ENCODE assay signal across 8 cellular contexts in genomic region chr10:93080350-93081046, GRCh38. TPM values are rescaled to one million over a fixed set of nuclear protein-coding genes. Genes with fewer than 3 reads are reported as not detected.
A peak's percentile ranks its signal among the peaks of the same experiment; 100 is the strongest.
DNase-seq lines count a peak whose midpoint lies in the region; ATAC-seq, FAIRE-seq and TF ChIP-seq lines count a peak whose summit lies in the region.

No MANE protein-coding gene starts in this region.

- no peak overlapping the region for H3K27ac ChIP-seq in CD8-positive, alpha-beta T cell (ENCODE audit: low read depth, low read length)
- H3K27ac ChIP-seq in GM23248 (no peak overlapping the region), PC-9 (no peak overlapping the region), pancreas (no peak overlapping the region)

- no peak for FAIRE-seq in pancreas (lab: Jason Lieb, UNC)

- no peaks in the 10 kb centered on the region for H3K9me3 ChIP-seq in CD8-positive, alpha-beta T cell (ENCODE audit: low read length)
- no peaks in the 10 kb centered on the region for H3K9me3 ChIP-seq in GM23248 (ENCODE audit: low read depth)
- no peaks in the 10 kb centered on the region for H3K9me3 ChIP-seq in PC-9 (ENCODE audit: insufficient read depth, low read depth)
- no peaks in the 10 kb centered on the region for H3K9me3 ChIP-seq in pancreas

- no peak overlapping the region for H3K27ac Mint-ChIP-seq in CD8-positive, alpha-beta T cell

- peak in 6 of 7 experiments; percentile 23 to 63 (median 46) for DNase-seq in CD8-positive, alpha-beta T cell
- peak; percentile 66 for DNase-seq in GM23248
- peak in 1 of 2 experiments; percentile 44 for DNase-seq in PC-9
- peak; percentile 17 for DNase-seq in activated T-helper 9 cell treated with anti-CD3 and anti-CD28 coated beads, Interleukin-2, amount 50 U/mL, for 16 hours (ENCODE audit: low read depth)
- peak; percentile 81 for DNase-seq in germinal center (ENCODE audit: low spot score)
- peak in 2 of 6 donors; percentile 42 to 69 for DNase-seq in pancreas
- DNase-seq in NCI-H446 treated with DMSO at 0.1 percent for 48 hours (lab: John Stamatoyannopoulos, UW): no peak

- H3F3A ChIP-seq in GM23248 (ENCODE audit: insufficient read depth) (no peaks in the 10 kb centered on the region), PC-9 (ENCODE audit: insufficient read depth, low read depth) (no peaks in the 10 kb centered on the region)

- H3K36me3 Mint-ChIP-seq in CD8-positive, alpha-beta T cell: no peaks in the 10 kb centered on the region

- intact Hi-C loops in CD8-positive, alpha-beta T cell (cut with DNase I, micrococcal nuclease): loop anchor here (1.0 to 10.0 kb wide), 3 partner anchors 209 to 434 kb away; no protein-coding TSS in a partner anchor
- intact Hi-C loops in PC-9 (cut with micrococcal nuclease; ENCODE audit: unreplicated experiment) (loop anchor here (1.0 to 5.0 kb wide), 2 partner anchors 209 to 277 kb away; no protein-coding TSS in a partner anchor), pancreas (cut with DNase I) (loop anchor here in 1 of 3 donors (10.0 kb wide), 2 partner anchors 214 to 274 kb away; no protein-coding TSS in a partner anchor)

- H3K4me3 ChIP-seq in CD8-positive, alpha-beta T cell (ENCODE audit: low read depth, low read length): no peak overlapping the region
- H3K4me3 ChIP-seq in GM23248 (peak overlapping the region; percentile 53), PC-9 (no peak overlapping the region), pancreas (no peak overlapping the region)

- H3K4me2 ChIP-seq in GM23248 (ENCODE audit: unreplicated experiment) (peak overlapping the region; percentile 80), PC-9 (peak overlapping the region; percentile 20)

- H3K4me1 ChIP-seq in CD8-positive, alpha-beta T cell (ENCODE audit: insufficient read depth, low read length): no peaks in the 10 kb centered on the region
- H3K4me1 ChIP-seq in GM23248 (ENCODE audit: insufficient read depth): peaks cover 3% of the 10 kb centered on the region; the same call in 1 of the 2 replicates
- H3K4me1 ChIP-seq in PC-9 (replicated peaks; ENCODE audit: insufficient read depth): no peaks in the 10 kb centered on the region; the same call in 1 of the 2 replicates
- peaks cover 0 to 3% (median 0%) of the 10 kb centered on the region in 3 donors for H3K4me1 ChIP-seq in pancreas

- WGBS in GM23248 (ENCODE audit: low coverage in 1 of 2, low lambda C conversion rate in 2 of 2, missing lambda C conversion rate in 2 of 2), 2 experiments: 53 to 54% methylated on average over 22 of the region's 22 CpGs
- 44 to 45% methylated on average over 22 of the region's 22 CpGs for WGBS in pancreas, 2 donors

- CTCF ChIA-PET in CD8-positive, alpha-beta T cell (lab: Charles Lee): interaction anchor here (0.6 to 3.5 kb wide), 19 partner anchors 9 to 278 kb away, joined by 3 to 25 read pairs (median 3); no protein-coding TSS in a partner anchor
- CTCF ChIA-PET in PC-9 (lab: Charles Lee): interaction anchor here (0.6 to 1.0 kb wide), 2 partner anchors 196 to 217 kb away, joined by 3 to 7 read pairs; no protein-coding TSS in a partner anchor

- H3K27me3 Mint-ChIP-seq in CD8-positive, alpha-beta T cell (ENCODE audit: low read depth): peaks cover 42% of the 10 kb centered on the region

- no peaks in the 10 kb centered on the region for H4K20me1 ChIP-seq in GM23248 (ENCODE audit: insufficient read depth)
- H4K20me1 ChIP-seq in PC-9 (ENCODE audit: insufficient read depth): no peaks in the 10 kb centered on the region

- H3K9me2 ChIP-seq in GM23248 (ENCODE audit: insufficient read depth) (no peaks in the 10 kb centered on the region), PC-9 (ENCODE audit: insufficient read depth) (no peaks in the 10 kb centered on the region)

- peak overlapping the region; percentile 73 for H2AFZ ChIP-seq in GM23248
- no peak overlapping the region for H2AFZ ChIP-seq in PC-9

- no peak overlapping the region for H3K9ac ChIP-seq in GM23248

- TF ChIP-seq CTCF in CD8-positive, alpha-beta T cell (IDR thresholded peaks at IDR 0.05): peak; percentile 59
- TF ChIP-seq CTCF in PC-9 (conservative IDR thresholded peaks at IDR 0.05) (peak; percentile 85), pancreas (IDR thresholded peaks at IDR 0.05) (peak; percentile 65 to 82 (median 75))

- BruUV-seq in PC-9 (replicated peaks; lab: Mats Ljungman, UMichigan): no TSS peak

- no peaks in the 10 kb centered on the region for H3K36me3 ChIP-seq in CD8-positive, alpha-beta T cell (ENCODE audit: insufficient read depth, low read length)
- H3K36me3 ChIP-seq in GM23248 (ENCODE audit: low read depth) (no peaks in the 10 kb centered on the region), PC-9 (ENCODE audit: low read depth) (no peaks in the 10 kb centered on the region), pancreas (no peaks in the 10 kb centered on the region)

- POLR2A ChIA-PET in CD8-positive, alpha-beta T cell (lab: Charles Lee): no interaction called here
- POLR2A ChIA-PET in PC-9 (lab: Charles Lee; ENCODE audit: unreplicated experiment): no interaction called here

- in situ Hi-C loops in GM23248 (cut with MboI): loop anchor here (25.0 kb wide), 1 partner anchor 432 kb away; no protein-coding TSS in a partner anchor

- no peak for ATAC-seq in CD8-positive, alpha-beta T cell
- ATAC-seq in pancreas (peak; percentile 48 to 89 (median 84)), GM18858 (IDR thresholded peaks at IDR 0.05; ENCODE audit: unreplicated experiment) (no peak)

- H3K9me3 Mint-ChIP-seq in CD8-positive, alpha-beta T cell: no peaks in the 10 kb centered on the region

- H3K79me2 ChIP-seq in GM23248 (ENCODE audit: insufficient read depth): no peaks in the 10 kb centered on the region
- no peaks in the 10 kb centered on the region for H3K79me2 ChIP-seq in PC-9 (ENCODE audit: low read depth)

- H3K27me3 ChIP-seq in CD8-positive, alpha-beta T cell (ENCODE audit: insufficient read depth, low read length): peaks cover 4% of the 10 kb centered on the region
- H3K27me3 ChIP-seq in GM23248 (replicated peaks; ENCODE audit: insufficient read depth) (peaks cover 25% of the 10 kb centered on the region), PC-9 (ENCODE audit: insufficient read depth, low read depth) (no peaks in the 10 kb centered on the region), pancreas (peaks cover 0 to 19% (median 4%) of the 10 kb centered on the region in 4 donors)

- H3K4me3 Mint-ChIP-seq in CD8-positive, alpha-beta T cell: no peak overlapping the region

- peaks cover 5% of the 10 kb centered on the region for H3K4me1 Mint-ChIP-seq in CD8-positive, alpha-beta T cell (ENCODE audit: low read depth)

RNA-seq across cellular contexts. Expression of gene CYP26A1, which starts 6.8 kb away (rescaled TPM):
- not detected for total RNA-seq in CD8-positive, alpha-beta T cell
- total RNA-seq in GM23248 (2014; rRNA removed; shearing (Covaris generic)): not detected in 2 replicates
- polyA plus RNA-seq in GM23248 (2016; fragmentation: Nextera tagmentation; extraction: Ambion mirVana) (not detected in 2 replicates), pancreas (under 1 TPM; 0.11 to 0.35 TPM)
- total RNA-seq in PC-9 (2021) (2.2 TPM in 2 replicates), pancreas (not detected)

RNA-seq across cellular contexts. Expression of gene CYP26C1, which starts 19.9 kb away (rescaled TPM):
- under 1 TPM in 1 of 2 experiments, not detected in 1; 0.08 TPM for total RNA-seq in CD8-positive, alpha-beta T cell
- not detected in 2 replicates for total RNA-seq in GM23248 (2014; rRNA removed; shearing (Covaris generic))
- polyA plus RNA-seq in GM23248 (2016; fragmentation: Nextera tagmentation; extraction: Ambion mirVana): not detected in 2 replicates
- 0.46 and 0.60 TPM in 2 replicates for total RNA-seq in PC-9 (2021)
- under 1 TPM in 5 of 6 donors, not detected in 1; 0.08 to 0.17 (median 0.09) TPM for total RNA-seq in pancreas
- under 1 TPM; 0.04 to 0.05 TPM for polyA plus RNA-seq in pancreas

Comparison
In these comparisons a context has a peak if more than half of its experiments do, and no peak if none do; other contexts are left out.
1. ATAC-seq: peak in pancreas (4 of 4); none in CD8-positive, alpha-beta T cell (single experiment) and GM18858 (single experiment).
2. Peak in every context shown above with its lines, with median percentiles within 50 percentile points of each other: CTCF ChIP-seq.